In the genomic region with DNA sequence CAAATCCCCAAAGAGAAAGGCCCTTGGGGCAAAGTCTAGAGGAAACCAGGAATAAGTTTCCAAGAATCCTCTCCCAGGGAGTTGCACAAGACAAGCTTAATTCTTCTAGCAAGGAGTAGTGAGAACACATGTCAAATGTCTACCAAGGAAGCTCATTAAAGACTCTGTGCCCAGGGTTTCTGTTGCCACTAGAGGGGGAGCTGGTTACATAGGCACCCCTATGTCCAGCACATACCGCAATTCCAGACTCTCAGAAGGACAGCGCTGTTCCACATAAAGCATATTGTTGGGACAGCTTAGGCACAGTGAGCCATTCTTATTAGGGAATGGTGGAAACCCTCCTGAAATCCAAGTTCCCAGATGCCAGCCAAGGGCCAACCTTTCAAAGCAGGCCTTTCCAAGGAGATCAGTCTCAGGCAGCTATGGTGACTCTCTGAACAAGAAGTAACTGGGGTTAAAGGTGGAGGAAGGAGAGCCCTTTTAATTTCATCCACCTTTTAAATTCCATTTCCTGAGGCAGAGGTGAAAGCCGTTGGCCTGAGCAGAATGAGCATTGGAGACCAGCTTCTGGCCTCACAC, we compare ENCODE assay signal across 9 cellular contexts.
DNase-seq lines count a peak whose midpoint lies in the region; ATAC-seq lines count a peak whose summit lies in the region.
"Had no signal": no experiment of that assay in that cellular context is flagged by ENCODE, and none has a peak within 500 bp of the region (broad histone marks: within the 10 kb centered on the region; RNA-seq: fewer than 3 reads in every experiment).

No MANE protein-coding gene starts in this region.

- H3K4me3 Mint-ChIP-seq in natural killer cell treated with Interleukin-12 subunit alpha and Interleukin-12 subunit beta and Interleukin-15 and Interleukin-18, amount 100 ng/mL, for 72 hours: no peak overlapping the region
- H3K4me3 Mint-ChIP-seq in activated T-helper 1 cell treated with anti-CD3 and anti-CD28 coated beads, Interleukin-12 subunit alpha, Interleukin-12 subunit beta, Interleukin-2, Interleukin-4 antibody, amounts not matched to agents 30 ng/mL and 10 ng/mL and 1 ng/mL, durations not matched to agents 14 hours and 24 hours and 36 hours: no peak overlapping the region
- no peak overlapping the region for H3K4me3 Mint-ChIP-seq in activated T-cell treated with anti-CD3 and anti-CD28 coated beads, Interleukin-2, amount 50 U/mL, for 24 hours
- H3K4me3 Mint-ChIP-seq: stimulated activated naive CD8-positive, alpha-beta T cell treated with anti-CD3 and anti-CD28 coated beads, Interleukin-15, Interleukin-2, amounts not matched to agents 100 ng/mL and 50 ng/mL, for 24 hours had no signal

- no peak overlapping the region for H3K27ac Mint-ChIP-seq in natural killer cell treated with Interleukin-12 subunit alpha and Interleukin-12 subunit beta and Interleukin-15 and Interleukin-18, amount 100 ng/mL, for 72 hours
- no peak overlapping the region for H3K27ac Mint-ChIP-seq in activated T-helper 1 cell treated with anti-CD3 and anti-CD28 coated beads, Interleukin-12 subunit alpha, Interleukin-12 subunit beta, Interleukin-2, Interleukin-4 antibody, amounts not matched to agents 30 ng/mL and 10 ng/mL and 1 ng/mL, durations not matched to agents 14 hours and 24 hours and 36 hours
- no peak overlapping the region for H3K27ac Mint-ChIP-seq in activated T-cell treated with anti-CD3 and anti-CD28 coated beads, Interleukin-2, amount 50 U/mL, for 24 hours
- H3K27ac Mint-ChIP-seq: stimulated activated naive CD8-positive, alpha-beta T cell treated with anti-CD3 and anti-CD28 coated beads, Interleukin-15, Interleukin-2, amounts not matched to agents 100 ng/mL and 50 ng/mL, for 24 hours had no signal

- peaks cover 9 to 29% of the 10 kb centered on the region in 2 donors for H3K27me3 Mint-ChIP-seq in natural killer cell treated with Interleukin-12 subunit alpha and Interleukin-12 subunit beta and Interleukin-15 and Interleukin-18, amount 100 ng/mL, for 72 hours
- H3K27me3 Mint-ChIP-seq in activated T-helper 1 cell treated with anti-CD3 and anti-CD28 coated beads, Interleukin-12 subunit alpha, Interleukin-12 subunit beta, Interleukin-2, Interleukin-4 antibody, amounts not matched to agents 30 ng/mL and 10 ng/mL and 1 ng/mL, durations not matched to agents 14 hours and 24 hours and 36 hours (ENCODE audit: insufficient read depth): peaks cover 5% of the 10 kb centered on the region
- no peaks in the 10 kb centered on the region for H3K27me3 Mint-ChIP-seq in activated T-cell treated with anti-CD3 and anti-CD28 coated beads, Interleukin-2, amount 50 U/mL, for 24 hours

- intact Hi-C loops in activated T-helper 1 cell treated with anti-CD3 and anti-CD28 coated beads, Interleukin-12 subunit alpha, Interleukin-12 subunit beta, Interleukin-2, Interleukin-4 antibody, amounts not matched to agents 30 ng/mL and 10 ng/mL and 1 ng/mL, durations not matched to agents 14 hours and 24 hours and 36 hours (cut with micrococcal nuclease): no loop called here

- peaks cover 4% of the 10 kb centered on the region for H3K36me3 Mint-ChIP-seq in natural killer cell treated with Interleukin-12 subunit alpha and Interleukin-12 subunit beta and Interleukin-15 and Interleukin-18, amount 100 ng/mL, for 72 hours
- no peaks in the 10 kb centered on the region for H3K36me3 Mint-ChIP-seq in activated T-helper 1 cell treated with anti-CD3 and anti-CD28 coated beads, Interleukin-12 subunit alpha, Interleukin-12 subunit beta, Interleukin-2, Interleukin-4 antibody, amounts not matched to agents 30 ng/mL and 10 ng/mL and 1 ng/mL, durations not matched to agents 14 hours and 24 hours and 36 hours (ENCODE audit: low read depth)
- no peaks in the 10 kb centered on the region for H3K36me3 Mint-ChIP-seq in activated T-cell treated with anti-CD3 and anti-CD28 coated beads, Interleukin-2, amount 50 U/mL, for 24 hours (ENCODE audit: low read depth)

- ATAC-seq in natural killer cell treated with Interleukin-12 subunit alpha and Interleukin-12 subunit beta and Interleukin-15 and Interleukin-18, amount 100 ng/mL, for 72 hours: no peak
- ATAC-seq in HG03039 (IDR thresholded peaks at IDR 0.05; ENCODE audit: unreplicated experiment): no peak

- peaks cover 0 to 6% of the 10 kb centered on the region in 2 donors for H3K4me1 Mint-ChIP-seq in natural killer cell treated with Interleukin-12 subunit alpha and Interleukin-12 subunit beta and Interleukin-15 and Interleukin-18, amount 100 ng/mL, for 72 hours (ENCODE audit: low read depth in 2 of 2)
- peaks cover 6% of the 10 kb centered on the region for H3K4me1 Mint-ChIP-seq in activated T-helper 1 cell treated with anti-CD3 and anti-CD28 coated beads, Interleukin-12 subunit alpha, Interleukin-12 subunit beta, Interleukin-2, Interleukin-4 antibody, amounts not matched to agents 30 ng/mL and 10 ng/mL and 1 ng/mL, durations not matched to agents 14 hours and 24 hours and 36 hours (ENCODE audit: low read depth)
- peaks cover 9% of the 10 kb centered on the region for H3K4me1 Mint-ChIP-seq in activated T-cell treated with anti-CD3 and anti-CD28 coated beads, Interleukin-2, amount 50 U/mL, for 24 hours (ENCODE audit: low read depth)

- peak; percentile 42 for DNase-seq in D341Med (ENCODE audit: low spot score)
- peak; percentile 87 for DNase-seq in M059J (ENCODE audit: low read depth)
- peak; percentile 39 for DNase-seq in brain pericyte (ENCODE audit: low read depth, low spot score)
- DNase-seq in left kidney (ENCODE audit: low read depth, low spot score): peak; percentile 80
- no peak for DNase-seq in natural killer cell treated with Interleukin-12 subunit alpha and Interleukin-12 subunit beta and Interleukin-15 and Interleukin-18, amount 100 ng/mL, for 72 hours (ENCODE audit: low spot score)
- no peak for DNase-seq in activated T-helper 1 cell treated with anti-CD3 and anti-CD28 coated beads, Interleukin-12 subunit alpha, Interleukin-12 subunit beta, Interleukin-2, Interleukin-4 antibody, amounts not matched to agents 30 ng/mL and 10 ng/mL and 1 ng/mL, durations not matched to agents 14 hours and 24 hours and 36 hours (ENCODE audit: low spot score)
- no peak for DNase-seq in activated T-cell treated with anti-CD3 and anti-CD28 coated beads, Interleukin-2, amount 50 U/mL, for 24 hours

- H3K9me3 Mint-ChIP-seq in natural killer cell treated with Interleukin-12 subunit alpha and Interleukin-12 subunit beta and Interleukin-15 and Interleukin-18, amount 100 ng/mL, for 72 hours: no peaks in the 10 kb centered on the region
- peaks cover 3% of the 10 kb centered on the region for H3K9me3 Mint-ChIP-seq in activated T-helper 1 cell treated with anti-CD3 and anti-CD28 coated beads, Interleukin-12 subunit alpha, Interleukin-12 subunit beta, Interleukin-2, Interleukin-4 antibody, amounts not matched to agents 30 ng/mL and 10 ng/mL and 1 ng/mL, durations not matched to agents 14 hours and 24 hours and 36 hours
- peaks cover 3% of the 10 kb centered on the region for H3K9me3 Mint-ChIP-seq in activated T-cell treated with anti-CD3 and anti-CD28 coated beads, Interleukin-2, amount 50 U/mL, for 24 hours

Comparison
In these comparisons a context has a peak if more than half of its experiments do, and no peak if none do; other contexts are left out.
1. DNase-seq: peak in D341Med (single experiment), M059J (single experiment), brain pericyte (single experiment) and left kidney (single experiment); none in natural killer cell treated with Interleukin-12 subunit alpha and Interleukin-12 subunit beta and Interleukin-15 and Interleukin-18, amount 100 ng/mL, for 72 hours (single experiment), activated T-helper 1 cell treated with anti-CD3 and anti-CD28 coated beads, Interleukin-12 subunit alpha, Interleukin-12 subunit beta, Interleukin-2, Interleukin-4 antibody, amounts not matched to agents 30 ng/mL and 10 ng/mL and 1 ng/mL, durations not matched to agents 14 hours and 24 hours and 36 hours (single experiment) and activated T-cell treated with anti-CD3 and anti-CD28 coated beads, Interleukin-2, amount 50 U/mL, for 24 hours (single experiment).